8 cellular contexts compared by ENCODE assay signal in genomic region chr5:147369742-147370374, GRCh38.
DNase-seq lines count a peak whose midpoint lies in the region; ATAC-seq, FAIRE-seq and TF ChIP-seq lines count a peak whose summit lies in the region.

No MANE protein-coding gene starts in this region.

- no peak for FAIRE-seq in small intestine (lab: Jason Lieb, UNC)

- H3K4me3 ChIP-seq in astrocyte of the spinal cord (ENCODE audit: low read depth, low read length) (no peak overlapping the region), small intestine (ENCODE audit: low read depth in 1 of 2, low read length in 2 of 2) (no peak overlapping the region)

- in situ Hi-C loops in astrocyte of the spinal cord (cut with HindIII; ENCODE audit: low sequenced_read_pairs): no loop called here

- H3K9me3 Mint-ChIP-seq in activated naive CD4-positive, alpha-beta T cell treated with anti-CD3 and anti-CD28 coated beads for 36 hours: no peaks in the 10 kb centered on the region

- no peak overlapping the region for H3K27ac Mint-ChIP-seq in activated naive CD4-positive, alpha-beta T cell treated with anti-CD3 and anti-CD28 coated beads for 36 hours

- no peak overlapping the region for H3K4me3 Mint-ChIP-seq in activated naive CD4-positive, alpha-beta T cell treated with anti-CD3 and anti-CD28 coated beads for 36 hours

- WGBS in small intestine, 3 donors: 9 to 35% (median 33%) methylated on average over 2 of the region's 2 CpGs

- H3K27me3 ChIP-seq in small intestine (ENCODE audit: control insufficient read depth in 2 of 2, insufficient read depth in 2 of 2, low read length in 2 of 2): no peaks in the 10 kb centered on the region

- intact Hi-C loops in activated naive CD4-positive, alpha-beta T cell treated with anti-CD3 and anti-CD28 coated beads for 36 hours (cut with micrococcal nuclease): no loop called here

- no peaks in the 10 kb centered on the region for H3K9me3 ChIP-seq in small intestine (ENCODE audit: control insufficient read depth, low read depth)

- H3K4me1 ChIP-seq in small intestine (ENCODE audit: control insufficient read depth in 2 of 2, insufficient read depth in 1 of 2, low read depth in 1 of 2, low read length in 1 of 2): no peaks in the 10 kb centered on the region

- no peaks in the 10 kb centered on the region for H3K36me3 ChIP-seq in small intestine (ENCODE audit: control insufficient read depth in 2 of 2, insufficient read depth in 2 of 2, low read length in 2 of 2)

- H3K27ac ChIP-seq in small intestine (ENCODE audit: low read depth in 1 of 2, low read length in 1 of 2): no peak overlapping the region

- H3K36me3 Mint-ChIP-seq in activated naive CD4-positive, alpha-beta T cell treated with anti-CD3 and anti-CD28 coated beads for 36 hours (ENCODE audit: low read depth): no peaks in the 10 kb centered on the region

- DNase-seq in COR-L47 (lab: John Stamatoyannopoulos, UW) (peak; percentile 18), M059J (ENCODE audit: low read depth) (peak; percentile 32), astrocyte of the spinal cord (ENCODE audit: low read depth, low spot score) (peak; percentile 57), medulla oblongata (ENCODE audit: extremely low spot score) (peak; percentile 23), small intestine (no peak)
- no peak for DNase-seq in activated naive CD4-positive, alpha-beta T cell treated with anti-CD3 and anti-CD28 coated beads for 36 hours
- DNase-seq in stimulated activated naive CD8-positive, alpha-beta T cell treated with anti-CD3 and anti-CD28 coated beads, Interleukin-15, Interleukin-2, amounts not matched to agents 100 U/mL and 50 U/mL, for 24 hours: no peak

- H3K27me3 Mint-ChIP-seq in activated naive CD4-positive, alpha-beta T cell treated with anti-CD3 and anti-CD28 coated beads for 36 hours (ENCODE audit: low read depth): no peaks in the 10 kb centered on the region

- H3K4me1 Mint-ChIP-seq in activated naive CD4-positive, alpha-beta T cell treated with anti-CD3 and anti-CD28 coated beads for 36 hours (ENCODE audit: low read depth): no peaks in the 10 kb centered on the region

- TF ChIP-seq CTCF in astrocyte of the spinal cord (IDR thresholded peaks at IDR 0.05; ENCODE audit: low read depth, low read length): peak; percentile 65

- CTCF ChIA-PET in activated naive CD4-positive, alpha-beta T cell treated with anti-CD3 and anti-CD28 coated beads for 36 hours (lab: Charles Lee): interaction anchor here (0.5 kb wide), 1 partner anchor 258 kb away, joined by 3 read pairs; no protein-coding TSS in a partner anchor

- no peak for ATAC-seq in stimulated activated naive CD8-positive, alpha-beta T cell treated with anti-CD3 and anti-CD28 coated beads, Interleukin-15, Interleukin-2, amounts not matched to agents 100 U/mL and 50 U/mL, for 24 hours
- no peak for ATAC-seq in HG03521 (IDR thresholded peaks at IDR 0.05; ENCODE audit: unreplicated experiment)

Comparison
In these comparisons a context has a peak if more than half of its experiments do, and no peak if none do; other contexts are left out.
1. DNase-seq: peak in COR-L47 (single experiment), M059J (single experiment), astrocyte of the spinal cord (single experiment) and medulla oblongata (single experiment); none in activated naive CD4-positive, alpha-beta T cell treated with anti-CD3 and anti-CD28 coated beads for 36 hours (single experiment), stimulated activated naive CD8-positive, alpha-beta T cell treated with anti-CD3 and anti-CD28 coated beads, Interleukin-15, Interleukin-2, amounts not matched to agents 100 U/mL and 50 U/mL, for 24 hours (single experiment) and small intestine (single experiment).